In genomic region chr6:39496951-39497350, GRCh38 we compare ENCODE assay signal across 17 cellular contexts.
DNase-seq lines count a peak whose midpoint lies in the region; ATAC-seq, FAIRE-seq and TF ChIP-seq lines count a peak whose summit lies in the region.
"Had no signal": no experiment of that assay in that cellular context is flagged by ENCODE, and none has a peak within 500 bp of the region (broad histone marks: within the 10 kb centered on the region; RNA-seq: fewer than 3 reads in every experiment).

No MANE protein-coding gene starts in this region.

- H3K9me3 Mint-ChIP-seq in glutamatergic neuron (ENCODE audit: unreplicated experiment): peaks cover 6% of the 10 kb centered on the region
- peaks cover 15% of the 10 kb centered on the region for H3K9me3 Mint-ChIP-seq in activated CD4-positive, alpha-beta T cell treated with anti-CD3 and anti-CD28 coated beads, Interleukin-2, amount 10 ng/mL, durations not matched to agents 24 days and 14 days
- H3K9me3 Mint-ChIP-seq in stimulated activated memory B cell treated with anti-CD40 and anti-IgM and Interleukin-4, amounts not matched to agents 10 μg/mL and 1 μg/mL and 100 μg/mL, for 72 hours: peaks cover 19% of the 10 kb centered on the region

- H3K4me3 Mint-ChIP-seq in glutamatergic neuron (ENCODE audit: unreplicated experiment): no peak overlapping the region
- H3K4me3 Mint-ChIP-seq in activated CD4-positive, alpha-beta T cell treated with anti-CD3 and anti-CD28 coated beads, Interleukin-2, amount 10 ng/mL, durations not matched to agents 24 days and 14 days: no peak overlapping the region
- H3K4me3 Mint-ChIP-seq in stimulated activated memory B cell treated with anti-CD40 and anti-IgM and Interleukin-4, amounts not matched to agents 10 μg/mL and 1 μg/mL and 100 μg/mL, for 72 hours: no peak overlapping the region
- H3K4me3 Mint-ChIP-seq: activated CD4-positive, alpha-beta memory T cell treated with anti-CD3 and anti-CD28 coated beads, Interleukin-2, amount 10 ng/mL, durations not matched to agents 7 days and 5 days; B cell; neural crest cell had no signal

- intact Hi-C loops in colonic mucosa (cut with DNase I) (no loop called here), kidney (cut with DNase I) (no loop called here)
- intact Hi-C loops in activated CD4-positive, alpha-beta T cell treated with anti-CD3 and anti-CD28 coated beads, Interleukin-2, amount 10 ng/mL, durations not matched to agents 24 days and 14 days (cut with micrococcal nuclease): no loop called here

- H3K4me3 ChIP-seq in colonic mucosa (no peak overlapping the region), kidney (ENCODE audit: low read length in 2 of 2) (no peak overlapping the region), skeletal muscle tissue (ENCODE audit: low read length in 3 of 3) (no peak overlapping the region)

- H3K27ac ChIP-seq in colonic mucosa (no peak overlapping the region), kidney (ENCODE audit: low read depth in 2 of 2, low read length in 2 of 2) (no peak overlapping the region), skeletal muscle tissue (ENCODE audit: low read depth, low read length) (peak overlapping the region; percentile 9)
- H3K27ac ChIP-seq: HL-60 had no signal

- no peak for FAIRE-seq in kidney (lab: Jason Lieb, UNC)

- H3K4me1 ChIP-seq in colonic mucosa: no peaks in the 10 kb centered on the region
- peaks cover 2 to 7% of the 10 kb centered on the region in 2 donors for H3K4me1 ChIP-seq in kidney (ENCODE audit: control insufficient read depth in 1 of 2, insufficient read depth in 1 of 2, low read depth in 1 of 2, low read length in 2 of 2)
- H3K4me1 ChIP-seq in skeletal muscle tissue (ENCODE audit: control insufficient read depth in 3 of 3, insufficient read depth in 3 of 3, low read length in 3 of 3): peaks cover 0 to 4% (median 4%) of the 10 kb centered on the region in 3 donors

- no peak for TF ChIP-seq CTCF in colonic mucosa (IDR thresholded peaks at IDR 0.05)
- TF ChIP-seq CTCF in kidney (IDR thresholded peaks at IDR 0.05; ENCODE audit: borderline replicate concordance, extremely low read depth, insufficient read depth): no peak
- no peak for TF ChIP-seq CTCF in glutamatergic neuron (IDR thresholded peaks at IDR 0.05; ENCODE audit: partially characterized antibody, unreplicated experiment)

- H3K27me3 Mint-ChIP-seq in glutamatergic neuron (ENCODE audit: unreplicated experiment): peaks cover 2% of the 10 kb centered on the region
- H3K27me3 Mint-ChIP-seq in activated CD4-positive, alpha-beta T cell treated with anti-CD3 and anti-CD28 coated beads, Interleukin-2, amount 10 ng/mL, durations not matched to agents 24 days and 14 days: peaks cover 2% of the 10 kb centered on the region
- H3K27me3 Mint-ChIP-seq in stimulated activated memory B cell treated with anti-CD40 and anti-IgM and Interleukin-4, amounts not matched to agents 10 μg/mL and 1 μg/mL and 100 μg/mL, for 72 hours: peaks cover 54% of the 10 kb centered on the region

- no peaks in the 10 kb centered on the region for H3K27me3 ChIP-seq in colonic mucosa
- peaks cover 0 to 5% (median 3%) of the 10 kb centered on the region in 3 donors for H3K27me3 ChIP-seq in skeletal muscle tissue (ENCODE audit: control insufficient read depth in 3 of 3, insufficient read depth in 3 of 3, low read length in 3 of 3)

- H3K36me3 Mint-ChIP-seq in glutamatergic neuron (ENCODE audit: unreplicated experiment): peaks cover 6% of the 10 kb centered on the region
- H3K36me3 Mint-ChIP-seq in activated CD4-positive, alpha-beta T cell treated with anti-CD3 and anti-CD28 coated beads, Interleukin-2, amount 10 ng/mL, durations not matched to agents 24 days and 14 days (ENCODE audit: low read depth): no peaks in the 10 kb centered on the region
- peaks cover 13% of the 10 kb centered on the region for H3K36me3 Mint-ChIP-seq in stimulated activated memory B cell treated with anti-CD40 and anti-IgM and Interleukin-4, amounts not matched to agents 10 μg/mL and 1 μg/mL and 100 μg/mL, for 72 hours

- peak; percentile 37 for DNase-seq in GM04503 (ENCODE audit: low read depth)
- peak; percentile 34 for DNase-seq in colonic mucosa
- peak; percentile 85 for DNase-seq in kidney
- no peak for DNase-seq in glutamatergic neuron
- no peak for DNase-seq in COR-L47 (lab: John Stamatoyannopoulos, UW)
- DNase-seq in activated CD4-positive, alpha-beta T cell treated with anti-CD3 and anti-CD28 coated beads, Interleukin-2, amount 10 ng/mL, durations not matched to agents 24 days and 14 days: no peak
- DNase-seq: activated CD4-positive, alpha-beta memory T cell treated with anti-CD3 and anti-CD28 coated beads, Interleukin-2, amount 10 ng/mL, durations not matched to agents 7 days and 5 days; activated effector memory CD4-positive, alpha-beta T cell treated with Interleukin-2 at 50 U/mL for 16 hours; foreskin melanocyte; Kasumi-1; NCI-H1694; stimulated activated CD8-positive, alpha-beta memory T cell treated with anti-CD3 and anti-CD28 coated beads, Interleukin-4, amount 100 ng/mL, for 48 hours had no signal

- H3K36me3 ChIP-seq in colonic mucosa: no peaks in the 10 kb centered on the region
- no peaks in the 10 kb centered on the region for H3K36me3 ChIP-seq in kidney (ENCODE audit: control insufficient read depth in 1 of 2, insufficient read depth in 2 of 2, low read length in 2 of 2)
- H3K36me3 ChIP-seq in skeletal muscle tissue (ENCODE audit: control insufficient read depth in 3 of 3, insufficient read depth in 3 of 3, low read length in 3 of 3): no peaks in the 10 kb centered on the region

- H3K9me3 ChIP-seq in colonic mucosa (no peaks in the 10 kb centered on the region), kidney (ENCODE audit: control insufficient read depth in 1 of 2, low read length in 2 of 2) (peaks cover 0 to 5% of the 10 kb centered on the region in 2 donors), skeletal muscle tissue (ENCODE audit: control insufficient read depth in 3 of 3, low read length in 3 of 3) (no peaks in the 10 kb centered on the region)

- H3K27ac Mint-ChIP-seq in glutamatergic neuron (ENCODE audit: unreplicated experiment): no peak overlapping the region
- no peak overlapping the region for H3K27ac Mint-ChIP-seq in activated CD4-positive, alpha-beta T cell treated with anti-CD3 and anti-CD28 coated beads, Interleukin-2, amount 10 ng/mL, durations not matched to agents 24 days and 14 days
- no peak overlapping the region for H3K27ac Mint-ChIP-seq in stimulated activated memory B cell treated with anti-CD40 and anti-IgM and Interleukin-4, amounts not matched to agents 10 μg/mL and 1 μg/mL and 100 μg/mL, for 72 hours
- H3K27ac Mint-ChIP-seq: activated CD4-positive, alpha-beta memory T cell treated with anti-CD3 and anti-CD28 coated beads, Interleukin-2, amount 10 ng/mL, durations not matched to agents 7 days and 5 days; B cell had no signal

- no peak for ATAC-seq in stimulated activated memory B cell treated with anti-CD40 and anti-IgM and Interleukin-4, amounts not matched to agents 10 μg/mL and 1 μg/mL and 100 μg/mL, for 72 hours

- H3K9ac ChIP-seq in colonic mucosa (ENCODE audit: low read depth in 2 of 2, low read length in 2 of 2) (no peak overlapping the region), kidney (ENCODE audit: low read length in 2 of 2) (no peak overlapping the region), skeletal muscle tissue (ENCODE audit: low read depth in 1 of 3, low read length in 3 of 3) (no peak overlapping the region)

- no peaks in the 10 kb centered on the region for H3K4me1 Mint-ChIP-seq in glutamatergic neuron (ENCODE audit: low read depth, unreplicated experiment)
- H3K4me1 Mint-ChIP-seq in activated CD4-positive, alpha-beta T cell treated with anti-CD3 and anti-CD28 coated beads, Interleukin-2, amount 10 ng/mL, durations not matched to agents 24 days and 14 days: no peaks in the 10 kb centered on the region
- H3K4me1 Mint-ChIP-seq in stimulated activated memory B cell treated with anti-CD40 and anti-IgM and Interleukin-4, amounts not matched to agents 10 μg/mL and 1 μg/mL and 100 μg/mL, for 72 hours: no peaks in the 10 kb centered on the region
- H3K4me1 Mint-ChIP-seq: activated CD4-positive, alpha-beta memory T cell treated with anti-CD3 and anti-CD28 coated beads, Interleukin-2, amount 10 ng/mL, durations not matched to agents 7 days and 5 days; B cell had no signal

Comparison
In these comparisons a context has a peak if more than half of its experiments do, and no peak if none do; other contexts are left out.
1. DNase-seq: peak in GM04503 (single experiment), colonic mucosa (single experiment) and kidney (single experiment); none in glutamatergic neuron (single experiment), COR-L47 (single experiment) and activated CD4-positive, alpha-beta T cell treated with anti-CD3 and anti-CD28 coated beads, Interleukin-2, amount 10 ng/mL, durations not matched to agents 24 days and 14 days (single experiment).